ENCODE assay signal across 24 cellular contexts in the genomic region with DNA sequence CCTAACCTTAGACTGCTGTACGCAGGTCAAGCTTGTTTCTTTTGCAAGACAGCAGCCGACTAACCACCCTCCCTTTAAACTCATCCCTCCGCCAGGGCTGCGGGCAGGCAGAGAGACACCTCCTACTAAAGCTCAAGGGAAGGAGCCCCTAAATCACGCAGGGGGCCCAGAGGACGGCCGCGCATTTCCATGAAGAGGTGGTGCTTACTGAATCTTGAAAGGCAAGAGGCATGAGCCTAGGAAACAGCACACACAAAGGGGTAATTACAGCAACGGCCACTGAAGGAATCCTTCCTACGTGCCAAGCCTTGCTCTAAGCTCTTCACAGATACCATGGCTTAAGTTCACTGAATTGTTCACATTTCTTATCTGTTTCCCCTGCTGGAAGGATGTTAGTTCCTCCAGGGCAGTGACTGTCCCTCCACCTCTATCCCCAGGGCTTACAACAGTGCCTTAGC.
DNase-seq lines count a peak whose midpoint lies in the region; ATAC-seq, FAIRE-seq and TF ChIP-seq lines count a peak whose summit lies in the region.
"Had no signal": no experiment of that assay in that cellular context is flagged by ENCODE, and none has a peak within 500 bp of the region (broad histone marks: within the 10 kb centered on the region; RNA-seq: fewer than 3 reads in every experiment).

No MANE protein-coding gene starts in this region.

- intact Hi-C loops in Right ventricle myocardium inferior (cut with DNase I) (no loop called here), K562 (cut with micrococcal nuclease) (no loop called here)

- BruUV-seq in K562 (replicated peaks; lab: Mats Ljungman, UMichigan) = no TSS peak

- no peaks in the 10 kb centered on the region for H3K79me1 ChIP-seq in mesenchymal stem cell (replicated peaks; ENCODE audit: low read length, poor library complexity, severe bottlenecking)

- no peaks in the 10 kb centered on the region for H3K9me3 Mint-ChIP-seq in stimulated activated naive B cell treated with anti-CD40 and anti-IgM and Interleukin-4, amounts not matched to agents 10 μg/mL and 1 μg/mL and 100 μg/mL, for 72 hours
- H3K9me3 Mint-ChIP-seq: activated naive CD8-positive, alpha-beta T cell treated with anti-CD3 and anti-CD28 coated beads for 36 hours; activated T-helper 2 cell treated with anti-CD3 and anti-CD28 coated beads, Interferon-gamma antibody, Interleukin-2, Interleukin-4, amounts not matched to agents 10 μg/mL and 5 μg/mL and 100 μg/mL, durations not matched to agents 14 hours and 24 hours and 36 hours; naive thymus-derived CD8-positive, alpha-beta T cell had no signal

- no peaks in the 10 kb centered on the region for H3K27me3 Mint-ChIP-seq in stimulated activated naive B cell treated with anti-CD40 and anti-IgM and Interleukin-4, amounts not matched to agents 10 μg/mL and 1 μg/mL and 100 μg/mL, for 72 hours

- H3K4me2 ChIP-seq in K562 (ENCODE audit: insufficient read depth, low read length) (peak overlapping the region; percentile 38; the same call in 1 of the 2 replicates), mesenchymal stem cell (ENCODE audit: low read length, poor library complexity, severe bottlenecking) (no peak overlapping the region)

- H3K79me2 ChIP-seq in K562 (ENCODE audit: control insufficient read depth, insufficient read depth, low read length) = no peaks in the 10 kb centered on the region

- H2AK5ac ChIP-seq in mesenchymal stem cell (ENCODE audit: low read length, severe bottlenecking) = no peak overlapping the region

- in situ Hi-C loops in K562 (cut with MboI) = no loop called here

- H3K9ac ChIP-seq in K562 (ENCODE audit: insufficient read depth in 1 of 2, low read depth in 2 of 2, low read length in 2 of 2) (peak overlapping the region in 1 of 2 experiments; percentile 27; a peak in 1 of 4 replicates), mesenchymal stem cell (ENCODE audit: low read length) (no peak overlapping the region)

- 35% methylated on average over 10 of the region's 10 CpGs for WGBS in K562 (ENCODE audit: insufficient coverage, low coverage, missing lambda C conversion rate)
- 65% methylated on average over 10 of the region's 10 CpGs for WGBS in mesenchymal stem cell

- no peak for TF ChIP-seq EP300 in K562 (IDR thresholded peaks at IDR 0.05; ENCODE audit: low read length)

- H2AFZ ChIP-seq in K562 (ENCODE audit: low read depth, low read length) (peak overlapping the region; percentile 86), mesenchymal stem cell (ENCODE audit: low read depth, low read length) (no peak overlapping the region)

- H3K9me1 ChIP-seq in K562 (ENCODE audit: control insufficient read depth, insufficient read depth, low read length) = peaks cover 9% of the 10 kb centered on the region

- H3K4me3 ChIP-seq in cardiac muscle cell (no peak overlapping the region), K562 (no peak overlapping the region), mesenchymal stem cell (ENCODE audit: insufficient read depth in 1 of 2, low read depth in 1 of 2, low read length in 2 of 2) (peak overlapping the region in 1 of 2 experiments; percentile 24)
- H3K4me3 ChIP-seq: lower lobe of right lung, uterus had no signal

- TF ChIP-seq POLR2A in K562 (conservative IDR thresholded peaks at IDR 0.05) = no peak

- H3K9me3 ChIP-seq in cardiac muscle cell (ENCODE audit: low read depth) (no peaks in the 10 kb centered on the region), K562 (replicated peaks; ENCODE audit: control insufficient read depth, insufficient read depth, low read depth, low read length) (no peaks in the 10 kb centered on the region), mesenchymal stem cell (ENCODE audit: control insufficient read depth, low read length) (no peaks in the 10 kb centered on the region)
- H3K9me3 ChIP-seq: BE2C, lower lobe of right lung, uterus had no signal

- peak; percentile 92 for FAIRE-seq in K562 (lab: Jason Lieb, UNC)
- FAIRE-seq: A204.1, endothelial cell of umbilical vein, small intestine had no signal

- POLR2A ChIA-PET in K562 (lab: Yijun Ruan, JAX) = interaction anchor here (0.6 to 1.6 kb wide), 5 partner anchors 11 to 190 kb away, joined by 3 to 7 read pairs (median 4); no protein-coding TSS in a partner anchor

- H3K4me1 ChIP-seq in cardiac muscle cell (ENCODE audit: low read depth) (peaks cover under 1% of the 10 kb centered on the region), K562 (replicated peaks in 1 of 2; ENCODE audit: control insufficient read depth in 2 of 2, insufficient read depth in 2 of 2, low read length in 2 of 2) (peaks cover 11 to 13% of the 10 kb centered on the region in 2 experiments; a peak in 4 of 5 replicates), mesenchymal stem cell (ENCODE audit: control insufficient read depth, insufficient read depth, low read depth, low read length) (peaks cover 2% of the 10 kb centered on the region)
- H3K4me1 ChIP-seq: BE2C, lower lobe of right lung, uterus had no signal

- TF ChIP-seq CTCF in cardiac muscle cell (IDR thresholded peaks at IDR 0.05; ENCODE audit: low read depth, low read length) = no peak
- TF ChIP-seq CTCF in K562 (IDR thresholded peaks at IDR 0.05 in 2 of 3, conservative IDR thresholded peaks at IDR 0.05 in 1 of 3; ENCODE audit: insufficient read depth in 2 of 3, low read depth in 1 of 3, low read length in 3 of 3) = 0 out of 6 replicates have a peak, but pooled peaks of 1 of the 3 experiments have one; percentile 5

- peak overlapping the region; percentile 37 for H3K27ac Mint-ChIP-seq in stimulated activated naive B cell treated with anti-CD40 and anti-IgM and Interleukin-4, amounts not matched to agents 10 μg/mL and 1 μg/mL and 100 μg/mL, for 72 hours
- H3K27ac Mint-ChIP-seq: activated naive CD8-positive, alpha-beta T cell treated with anti-CD3 and anti-CD28 coated beads for 36 hours; activated T-helper 2 cell treated with anti-CD3 and anti-CD28 coated beads, Interferon-gamma antibody, Interleukin-2, Interleukin-4, amounts not matched to agents 10 μg/mL and 5 μg/mL and 100 μg/mL, durations not matched to agents 14 hours and 24 hours and 36 hours; naive thymus-derived CD8-positive, alpha-beta T cell had no signal

- H3K23ac ChIP-seq in mesenchymal stem cell (ENCODE audit: low read length in 2 of 2) = no peak overlapping the region

- no peak overlapping the region for H3K27ac ChIP-seq in cardiac muscle cell
- 0 out of 3 replicates have a peak overlapping the region, but pooled peaks have one; percentile 28 for H3K27ac ChIP-seq in K562 (ENCODE audit: extremely low read depth, low read depth, low read length)
- no peak overlapping the region for H3K27ac ChIP-seq in mesenchymal stem cell (ENCODE audit: low read length, poor library complexity, severe bottlenecking)
- H3K27ac ChIP-seq: lower lobe of right lung, uterus had no signal

- no peak overlapping the region for H4K8ac ChIP-seq in mesenchymal stem cell (ENCODE audit: low read length)

- no peak overlapping the region for H2BK120ac ChIP-seq in mesenchymal stem cell (ENCODE audit: low read depth, low read length)

- H3K18ac ChIP-seq in mesenchymal stem cell (ENCODE audit: low read depth in 1 of 2, low read length in 2 of 2) = no peak overlapping the region

- ATAC-seq in Right ventricle myocardium inferior = no peak
- ATAC-seq in K562 = peak; percentile 75
- no peak for ATAC-seq in left lobe of liver
- no peak for ATAC-seq in stimulated activated naive B cell treated with anti-CD40 and anti-IgM and Interleukin-4, amounts not matched to agents 10 μg/mL and 1 μg/mL and 100 μg/mL, for 72 hours (replicated peaks)
- ATAC-seq in GM18870 (IDR thresholded peaks at IDR 0.05; ENCODE audit: unreplicated experiment) = no peak
- ATAC-seq: lower lobe of right lung; naive thymus-derived CD8-positive, alpha-beta T cell had no signal

- H2BK15ac ChIP-seq in mesenchymal stem cell (ENCODE audit: low read depth, poor library complexity, severe bottlenecking) = no peak overlapping the region

- H4K20me1 ChIP-seq in K562 (replicated peaks; ENCODE audit: control insufficient read depth, insufficient read depth, low read length) = no peaks in the 10 kb centered on the region

- no peak overlapping the region for H2BK5ac ChIP-seq in mesenchymal stem cell (ENCODE audit: low read depth, low read length, poor library complexity, severe bottlenecking)

- no peaks in the 10 kb centered on the region for H3K4me1 Mint-ChIP-seq in stimulated activated naive B cell treated with anti-CD40 and anti-IgM and Interleukin-4, amounts not matched to agents 10 μg/mL and 1 μg/mL and 100 μg/mL, for 72 hours
- H3K4me1 Mint-ChIP-seq: activated naive CD8-positive, alpha-beta T cell treated with anti-CD3 and anti-CD28 coated beads for 36 hours had no signal

- H2BK12ac ChIP-seq in mesenchymal stem cell (ENCODE audit: low read length in 2 of 2) = no peak overlapping the region

- no peak for TF ChIP-seq RAD21 in K562 (CRISPR knock-in tag; conservative IDR thresholded peaks at IDR 0.05 in 1 of 2, IDR thresholded peaks at IDR 0.05 in 1 of 2)

- H3K27me3 ChIP-seq in cardiac muscle cell = no peaks in the 10 kb centered on the region
- H3K27me3 ChIP-seq in K562 (ENCODE audit: control insufficient read depth in 2 of 2, insufficient read depth in 2 of 2, low read length in 2 of 2) = no peaks in the 10 kb centered on the region
- peaks cover 0 to 18% of the 10 kb centered on the region in 2 experiments for H3K27me3 ChIP-seq in mesenchymal stem cell (ENCODE audit: control insufficient read depth in 1 of 2, insufficient read depth in 1 of 2, low read length in 2 of 2)
- H3K27me3 ChIP-seq: BE2C, uterus had no signal

- DNase-seq in cardiac muscle cell (ENCODE audit: low read depth in 1 of 2, low spot score in 1 of 2) (peak; percentile 21 to 27), Right ventricle myocardium inferior (ENCODE audit: missing footprints) (no peak), K562 (ENCODE audit: extremely low read depth in 1 of 4, low spot score in 3 of 4) (peak in 2 of 4 experiments; percentile 27 to 41), left lobe of liver (ENCODE audit: low spot score) (peak; percentile 23), NCI-H1417 (lab: John Stamatoyannopoulos, UW) (no peak), mesenchymal stem cell (no peak)
- DNase-seq in stimulated activated naive B cell treated with anti-CD40 and anti-IgM and Interleukin-4, amounts not matched to agents 10 μg/mL and 1 μg/mL and 100 μg/mL, for 72 hours = no peak
- DNase-seq: activated CD4-positive, alpha-beta T cell treated with anti-CD3 and anti-CD28 coated beads for 48 hours; activated naive CD8-positive, alpha-beta T cell treated with anti-CD3 and anti-CD28 coated beads for 36 hours; BE2C; COR-L47; lower lobe of right lung; naive thymus-derived CD8-positive, alpha-beta T cell; NCI-H1105 treated with DMSO at 0.1 percent for 48 hours; NCI-H526; posterior cingulate gyrus; small intestine; stimulated activated CD4-positive, alpha-beta T cell treated with anti-CD3 and anti-CD28 coated beads, Interleukin-4, amount 100 ng/mL, for 24 hours; uterus had no signal

- H3K4me3 Mint-ChIP-seq in stimulated activated naive B cell treated with anti-CD40 and anti-IgM and Interleukin-4, amounts not matched to agents 10 μg/mL and 1 μg/mL and 100 μg/mL, for 72 hours = no peak overlapping the region
- H3K4me3 Mint-ChIP-seq: activated naive CD8-positive, alpha-beta T cell treated with anti-CD3 and anti-CD28 coated beads for 36 hours; brain; naive thymus-derived CD8-positive, alpha-beta T cell had no signal

- no peaks in the 10 kb centered on the region for H3K36me3 Mint-ChIP-seq in stimulated activated naive B cell treated with anti-CD40 and anti-IgM and Interleukin-4, amounts not matched to agents 10 μg/mL and 1 μg/mL and 100 μg/mL, for 72 hours
- H3K36me3 Mint-ChIP-seq: activated naive CD8-positive, alpha-beta T cell treated with anti-CD3 and anti-CD28 coated beads for 36 hours; brain; naive thymus-derived CD8-positive, alpha-beta T cell had no signal

- no peak overlapping the region for H3K4ac ChIP-seq in mesenchymal stem cell (ENCODE audit: low read depth in 1 of 2, low read length in 2 of 2)

- peak overlapping the region in 1 of 2 experiments; percentile 3 for H3K14ac ChIP-seq in mesenchymal stem cell (ENCODE audit: low read length in 2 of 2)

- CTCF ChIA-PET in K562 (lab: Yijun Ruan, JAX; ENCODE audit: low intra/inter-chr PET ratio) = no interaction called here

- H3K36me3 ChIP-seq in cardiac muscle cell (no peaks in the 10 kb centered on the region), K562 (ENCODE audit: control insufficient read depth, insufficient read depth, low read length) (no peaks in the 10 kb centered on the region), mesenchymal stem cell (ENCODE audit: control insufficient read depth in 1 of 2, insufficient read depth in 2 of 2, low read depth in 1 of 2, low read length in 2 of 2) (no peaks in the 10 kb centered on the region)
- H3K36me3 ChIP-seq: BE2C, lower lobe of right lung, uterus had no signal

- no peak overlapping the region for H4K91ac ChIP-seq in mesenchymal stem cell (ENCODE audit: low read length)

Comparison
In these comparisons a context has a peak if more than half of its experiments do, and no peak if none do; other contexts are left out.
1. DNase-seq: peak in cardiac muscle cell (2 of 2) and left lobe of liver (single experiment); none in Right ventricle myocardium inferior (single experiment), stimulated activated naive B cell treated with anti-CD40 and anti-IgM and Interleukin-4, amounts not matched to agents 10 μg/mL and 1 μg/mL and 100 μg/mL, for 72 hours (single experiment), NCI-H1417 (0 of 3) and mesenchymal stem cell (single experiment).